ENCODE assay signal across 17 cellular contexts in the genomic region with DNA sequence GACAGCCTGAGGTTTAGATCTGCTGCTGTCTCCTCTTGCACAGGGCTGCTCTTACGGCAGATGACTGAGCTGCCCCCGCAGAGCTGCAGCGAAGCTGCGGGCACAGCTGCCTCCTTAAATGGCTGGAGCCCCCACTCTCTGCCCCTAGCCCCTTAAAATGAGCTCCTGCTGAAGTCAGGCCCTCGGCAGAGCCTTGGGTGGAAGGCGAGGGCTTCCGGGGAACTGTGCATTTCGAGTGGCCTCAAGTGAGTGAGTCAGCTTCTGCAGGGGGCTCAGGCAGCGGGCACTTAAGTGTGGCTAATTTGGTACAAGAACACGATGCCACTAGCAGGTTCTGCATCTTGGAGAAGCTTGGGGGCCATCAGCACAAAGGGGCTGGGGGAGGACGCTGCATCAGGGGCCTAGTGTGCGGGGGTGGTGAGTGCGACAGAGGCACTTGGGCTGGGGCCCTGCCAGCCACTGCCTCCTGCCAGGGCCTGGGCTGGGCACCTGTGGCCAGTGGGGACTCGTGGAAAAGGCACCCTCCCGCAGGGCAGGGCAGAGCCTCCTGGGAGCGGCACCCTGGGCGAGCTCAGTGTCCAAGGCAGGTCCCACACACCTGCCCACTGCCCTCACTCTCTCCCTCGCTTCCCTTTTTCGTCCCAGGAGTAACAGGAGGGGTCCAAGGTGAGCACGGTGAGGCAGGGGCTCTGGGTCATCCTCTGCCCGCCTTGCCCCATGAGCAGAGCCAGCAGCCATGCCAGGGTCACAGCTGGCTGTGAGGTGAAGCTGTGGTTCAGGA. TPM values are rescaled to one million over a fixed set of nuclear protein-coding genes. Genes with fewer than 3 reads are reported as not detected.
DNase-seq lines count a peak whose midpoint lies in the region; ATAC-seq and TF ChIP-seq lines count a peak whose summit lies in the region.
"Had no signal": no experiment of that assay in that cellular context is flagged by ENCODE, and none has a peak within 500 bp of the region (broad histone marks: within the 10 kb centered on the region; RNA-seq: fewer than 3 reads in every experiment).

No MANE protein-coding gene starts in this region.

- H2BK120ac ChIP-seq in neuronal stem cell (ENCODE audit: low read depth, low read length): no peak overlapping the region

- H3K27me3 ChIP-seq in BLaER1 (no peaks in the 10 kb centered on the region), adrenal gland (no peaks in the 10 kb centered on the region), neuronal stem cell (ENCODE audit: control insufficient read depth in 3 of 3, insufficient read depth in 3 of 3, low read depth in 1 of 3, low read length in 3 of 3) (peaks cover 0 to 52% (median 16%) of the 10 kb centered on the region in 3 experiments)
- H3K27me3 ChIP-seq: colonic mucosa, Peyer's patch had no signal

- H3K9ac ChIP-seq in BLaER1 (peak overlapping the region; percentile 71), neuronal stem cell (ENCODE audit: low read depth, low read length, poor library complexity) (no peak overlapping the region)

- no peaks in the 10 kb centered on the region for H3K27me3 Mint-ChIP-seq in activated CD4-positive, alpha-beta T cell treated with anti-CD3 and anti-CD28 coated beads for 36 hours

- POLR2A ChIA-PET in activated CD4-positive, alpha-beta T cell treated with anti-CD3 and anti-CD28 coated beads for 36 hours (lab: Charles Lee): no interaction called here

- no peak for ATAC-seq in activated CD4-positive, alpha-beta T cell treated with anti-CD3 and anti-CD28 coated beads for 36 hours
- ATAC-seq: left colon had no signal

- no peaks in the 10 kb centered on the region for H4K20me1 ChIP-seq in BLaER1

- H3K36me3 Mint-ChIP-seq in activated CD4-positive, alpha-beta T cell treated with anti-CD3 and anti-CD28 coated beads for 36 hours (ENCODE audit: low read depth): no peaks in the 10 kb centered on the region

- H3K27ac Mint-ChIP-seq in activated CD4-positive, alpha-beta T cell treated with anti-CD3 and anti-CD28 coated beads for 36 hours: no peak overlapping the region

- DNase-seq in GF-D8 (lab: John Stamatoyannopoulos, UW): peak; percentile 1
- DNase-seq in adrenal gland: peak in 4 of 7 donors; percentile 5 to 30 (median 11)
- no peak for DNase-seq in neuronal stem cell (ENCODE audit: low spot score)
- DNase-seq in LoVo (ENCODE audit: low spot score): no peak
- DNase-seq in activated CD4-positive, alpha-beta T cell treated with anti-CD3 and anti-CD28 coated beads for 36 hours: no peak
- DNase-seq in NCI-H128 (lab: John Stamatoyannopoulos, UW; ENCODE audit: unreplicated experiment): no peak
- DNase-seq in cerebellar cortex (ENCODE audit: low spot score): no peak
- DNase-seq: activated CD4-positive, alpha-beta T cell treated with anti-CD3 and anti-CD28 coated beads, Interleukin-2, amount 50 U/mL, for 1 hour; colonic mucosa; KG1; NCI-H1105; stimulated activated CD4-positive, alpha-beta T cell treated with anti-CD3 and anti-CD28 coated beads, Interleukin-4, amount 100 ng/mL, for 24 hours; SW 1271 had no signal

- no peaks in the 10 kb centered on the region for H3K36me3 ChIP-seq in BLaER1
- no peaks in the 10 kb centered on the region for H3K36me3 ChIP-seq in adrenal gland (replicated peaks in 1 of 2)
- no peaks in the 10 kb centered on the region for H3K36me3 ChIP-seq in neuronal stem cell (replicated peaks in 1 of 2; ENCODE audit: control insufficient read depth in 2 of 2, insufficient read depth in 2 of 2, low read length in 2 of 2)
- H3K36me3 ChIP-seq: colonic mucosa, Peyer's patch had no signal

- no peak overlapping the region for H4K8ac ChIP-seq in neuronal stem cell (ENCODE audit: low read depth, low read length)

- peak overlapping the region; percentile 20 for H2AK5ac ChIP-seq in neuronal stem cell (ENCODE audit: low read depth, low read length)

- H2BK5ac ChIP-seq in neuronal stem cell (ENCODE audit: low read length): no peak overlapping the region

- H3K4me1 ChIP-seq in BLaER1 (peaks cover 96% of the 10 kb centered on the region), adrenal gland (replicated peaks in 1 of 2) (peaks cover 0 to 12% of the 10 kb centered on the region in 2 donors), neuronal stem cell (ENCODE audit: control insufficient read depth in 2 of 2, insufficient read depth in 1 of 2, low read depth in 1 of 2, low read length in 2 of 2) (peaks cover 9 to 14% of the 10 kb centered on the region in 2 donors)
- H3K4me1 ChIP-seq: colonic mucosa had no signal

- intact Hi-C loops in adrenal gland (cut with DNase I): loop anchor here in 1 of 2 donors (10.0 kb wide), 1 partner anchor 542 kb away; no protein-coding TSS in a partner anchor
- intact Hi-C loops in activated CD4-positive, alpha-beta T cell treated with anti-CD3 and anti-CD28 coated beads for 36 hours (cut with DNase I, micrococcal nuclease): no loop called here

- CTCF ChIA-PET in activated CD4-positive, alpha-beta T cell treated with anti-CD3 and anti-CD28 coated beads for 36 hours (lab: Charles Lee): no interaction called here

- no peak overlapping the region for H2BK15ac ChIP-seq in neuronal stem cell (ENCODE audit: low read length)

- WGBS in adrenal gland, 4 donors: 85 to 91% (median 89%) methylated on average over 7 to 21 of the region's 21 CpGs
- WGBS in neuronal stem cell (ENCODE audit: extremely low coverage in 2 of 2, insufficient read length in 2 of 2, insufficient replicate concordance in 1 of 2), 2 donors: no CpG with 5 or more reads among the region's 21 CpGs

- no peak for TF ChIP-seq CTCF in adrenal gland (IDR thresholded peaks at IDR 0.05)

- H3K4ac ChIP-seq in neuronal stem cell (ENCODE audit: low read length): no peak overlapping the region

- peak overlapping the region; percentile 21 for H3K14ac ChIP-seq in neuronal stem cell (ENCODE audit: low read length)

- no peak overlapping the region for H3K4me3 Mint-ChIP-seq in activated CD4-positive, alpha-beta T cell treated with anti-CD3 and anti-CD28 coated beads for 36 hours

- H3K18ac ChIP-seq in neuronal stem cell (ENCODE audit: low read length): peak overlapping the region; percentile 48

- H2BK12ac ChIP-seq in neuronal stem cell (ENCODE audit: low read length): peak overlapping the region; percentile 23

- H3K27ac ChIP-seq in BLaER1 (peak overlapping the region; percentile 88), adrenal gland (no peak overlapping the region), neuronal stem cell (replicated peaks; ENCODE audit: low read length) (no peak overlapping the region)
- H3K27ac ChIP-seq: colonic mucosa, Peyer's patch had no signal

- no peak overlapping the region for H4K91ac ChIP-seq in neuronal stem cell (ENCODE audit: low read depth, low read length, poor library complexity)

- H3K79me1 ChIP-seq in neuronal stem cell (ENCODE audit: low read depth, low read length): no peaks in the 10 kb centered on the region

- H3K9me3 ChIP-seq in BLaER1 (no peaks in the 10 kb centered on the region), adrenal gland (replicated peaks in 1 of 3) (no peaks in the 10 kb centered on the region), neuronal stem cell (replicated peaks in 1 of 2; ENCODE audit: control insufficient read depth in 2 of 2, insufficient read depth in 1 of 2, low read depth in 1 of 2, low read length in 2 of 2) (no peaks in the 10 kb centered on the region)
- H3K9me3 ChIP-seq: colonic mucosa, Peyer's patch had no signal

- no peaks in the 10 kb centered on the region for H3K9me3 Mint-ChIP-seq in activated CD4-positive, alpha-beta T cell treated with anti-CD3 and anti-CD28 coated beads for 36 hours (ENCODE audit: low read depth)

- no peak overlapping the region for H3K23ac ChIP-seq in neuronal stem cell (ENCODE audit: low read depth, low read length, poor library complexity)

- peaks cover 6% of the 10 kb centered on the region for H3K4me1 Mint-ChIP-seq in activated CD4-positive, alpha-beta T cell treated with anti-CD3 and anti-CD28 coated beads for 36 hours

- H3K4me3 ChIP-seq in BLaER1 (peak overlapping the region; percentile 5), adrenal gland (no peak overlapping the region), neuronal stem cell (ENCODE audit: low read length in 2 of 2) (peak overlapping the region in 1 of 2 donors; percentile 39)
- H3K4me3 ChIP-seq: colonic mucosa, Peyer's patch had no signal

- no peak for TF ChIP-seq POLR2A in adrenal gland (IDR thresholded peaks at IDR 0.05)

- H3K4me2 ChIP-seq in BLaER1 (peak overlapping the region; percentile 86), neuronal stem cell (ENCODE audit: insufficient read depth, low read length, poor library complexity, severe bottlenecking) (no peak overlapping the region)

- peak overlapping the region; percentile 56 for H2AFZ ChIP-seq in neuronal stem cell (ENCODE audit: low read length)

RNA-seq across cellular contexts. Expression of a gene that starts 28.8 kb away (rescaled TPM):
- total RNA-seq in adrenal gland: 100 to 1,000 TPM in 1 of 8 donors, 10 to 100 TPM in 3, not detected in 4; 20.2 to 101 (median 59.5) TPM
- not detected for polyA plus RNA-seq in adrenal gland
- polyA plus RNA-seq in neuronal stem cell (2013, experiment 1 of 2): not detected
- not detected for polyA plus RNA-seq in neuronal stem cell (2013, experiment 2 of 2)
- 10 to 100 TPM in 1 of 2 experiments, not detected in 1; 45.7 TPM for total RNA-seq in activated CD4-positive, alpha-beta T cell treated with anti-CD3 and anti-CD28 coated beads for 36 hours
- total RNA-seq: omental fat pad, Peyer's patch had no signal

RNA-seq across cellular contexts. Expression of a gene that starts 57.3 kb away (rescaled TPM):
- total RNA-seq in adrenal gland: 10 to 100 TPM; 19.0 to 28.5 (median 26.4) TPM
- polyA plus RNA-seq in adrenal gland: 10 to 100 TPM; 18.5 to 21.4 (median 19.5) TPM
- 31.5 TPM for polyA plus RNA-seq in neuronal stem cell (2013, experiment 1 of 2)
- polyA plus RNA-seq in neuronal stem cell (2013, experiment 2 of 2): 31.4 TPM
- 10 to 100 TPM; 51.4 to 59.2 TPM for total RNA-seq in activated CD4-positive, alpha-beta T cell treated with anti-CD3 and anti-CD28 coated beads for 36 hours

Comparison
In these comparisons a context has a peak if more than half of its experiments do, and no peak if none do; other contexts are left out.
1. DNase-seq: peak in GF-D8 (single experiment) and adrenal gland (4 of 7); none in neuronal stem cell (single experiment), LoVo (single experiment), activated CD4-positive, alpha-beta T cell treated with anti-CD3 and anti-CD28 coated beads for 36 hours (single experiment), NCI-H128 (single experiment) and cerebellar cortex (single experiment).